ENCODE assay signal across 19 cellular contexts in the genomic region with DNA sequence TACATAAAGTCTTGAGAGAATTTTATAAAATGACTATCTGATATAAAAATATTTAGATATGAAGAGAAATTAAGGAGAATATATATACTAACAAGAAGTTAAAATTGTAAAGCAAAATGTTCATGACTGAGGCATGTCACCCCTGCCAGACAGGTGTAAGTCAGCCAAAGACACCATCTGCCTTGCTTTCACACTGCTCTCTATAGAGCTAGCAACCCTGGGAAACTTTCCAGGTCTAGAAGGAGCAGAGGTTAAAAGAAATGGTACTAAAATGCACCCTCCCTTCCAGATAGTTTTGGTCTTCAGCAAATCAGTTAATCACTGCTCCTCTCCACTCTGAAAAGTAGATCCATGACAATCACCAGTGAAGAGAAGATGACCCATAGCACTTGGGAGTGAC.
"Had no signal": no experiment of that assay in that cellular context is flagged by ENCODE, and none has a peak within 500 bp of the region (broad histone marks: within the 10 kb centered on the region; RNA-seq: fewer than 3 reads in every experiment).

No MANE protein-coding gene starts in this region.

- H3K27me3 ChIP-seq: heart left ventricle, spleen, testis, transverse colon had no signal

- H3K79me2 ChIP-seq: parathyroid adenoma had no signal

- H3K9me3 ChIP-seq: heart left ventricle, prostate gland, spleen, testis, transverse colon had no signal

- ATAC-seq: heart left ventricle; left colon; naive thymus-derived CD4-positive, alpha-beta T cell; sciatic nerve; stimulated activated memory B cell treated with anti-CD40 and anti-IgM and Interleukin-4, amounts not matched to agents 10 μg/mL and 1 μg/mL and 100 μg/mL, for 72 hours had no signal

- H3K27ac ChIP-seq: coronary artery, heart left ventricle, parathyroid adenoma, prostate gland, spleen, testis, transverse colon had no signal

- H3K4me1 ChIP-seq: parathyroid adenoma, prostate gland, testis had no signal

- H3K9ac ChIP-seq: parathyroid adenoma had no signal

- DNase-seq: effector CD4-positive, alpha-beta T cell; foreskin melanocyte; heart left ventricle; hippocampal formation; left colon; mammary epithelial cell; naive thymus-derived CD4-positive, alpha-beta T cell; nephron progenitor cell; spleen; stimulated activated CD4-positive, alpha-beta T cell treated with anti-CD3 and anti-CD28 coated beads, Interleukin-15, amount 100 ng/mL, for 24 hours; stimulated activated CD4-positive, alpha-beta T cell treated with anti-CD3 and anti-CD28 coated beads, Interleukin-1b, Interleukin-23, amount 100 ng/mL, for 48 hours; stimulated activated CD4-positive, alpha-beta T cell treated with anti-CD3 and anti-CD28 coated beads, Interleukin-4, amount 100 ng/mL, for 24 hours; testis; transverse colon had no signal

- H2AFZ ChIP-seq: parathyroid adenoma had no signal

- H3K4me3 ChIP-seq: coronary artery, heart left ventricle, prostate gland, spleen, testis, transverse colon had no signal
